8 cellular contexts compared by ENCODE assay signal in the genomic region with DNA sequence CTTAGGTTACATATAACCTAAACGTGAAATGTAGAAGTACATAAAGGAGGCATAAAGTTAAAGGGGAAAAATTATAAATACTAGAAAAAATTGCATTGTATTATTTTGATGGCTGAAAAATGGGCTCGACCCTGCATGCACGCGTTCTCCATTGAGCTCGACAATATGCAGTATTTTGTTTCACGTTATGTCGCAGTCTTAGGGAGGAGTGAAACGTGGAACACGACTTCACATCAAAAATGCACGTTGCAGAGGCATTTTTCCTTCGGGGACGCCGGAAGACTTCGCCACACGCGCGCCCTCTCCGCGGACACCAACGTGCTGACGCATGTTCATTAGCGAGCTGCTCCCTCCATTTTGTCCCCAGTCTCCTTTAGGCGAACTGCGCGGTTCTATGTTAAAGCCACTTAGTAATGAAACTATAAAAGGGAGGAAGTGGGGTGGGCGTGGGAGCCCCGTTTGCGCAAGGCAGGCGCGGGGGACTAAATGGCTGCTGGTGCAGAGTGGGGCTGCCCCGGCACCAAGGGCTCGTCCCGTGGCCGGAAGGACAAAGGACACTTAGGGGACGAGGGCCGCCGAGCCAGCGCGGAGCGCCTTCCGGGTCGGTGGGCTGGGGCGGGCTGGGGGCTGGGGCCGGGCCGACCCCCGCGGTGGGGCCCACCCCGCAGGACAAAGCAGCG. TPM values are rescaled to one million over a fixed set of nuclear protein-coding genes. Genes with fewer than 3 reads are reported as not detected.
A peak's percentile ranks its signal among the peaks of the same experiment; 100 is the strongest.
DNase-seq lines count a peak whose midpoint lies in the region; ATAC-seq and TF ChIP-seq lines count a peak whose summit lies in the region.

No MANE protein-coding gene starts in this region.

- DNase-seq in AG10803 (ENCODE audit: low read depth) (peak; percentile 92), NCI-H345 (lab: John Stamatoyannopoulos, UW) (peak; percentile 94), choroid plexus epithelial cell (ENCODE audit: low read depth) (peak; percentile 92), lower leg skin (ENCODE audit: low spot score in 2 of 2) (peak; percentile 87 to 97)
- peak; percentile 92 for DNase-seq in activated CD4-positive, CD25-positive, alpha-beta regulatory T cell treated with anti-CD3 and anti-CD28 coated beads, Interleukin-2, amount 50 U/mL, for 72 hours
- peak; percentile 81 to 86 (median 83) for DNase-seq in stimulated activated CD4-positive, alpha-beta T cell treated with anti-CD3 and anti-CD28 coated beads, TNF-alpha, amount 100 ng/mL, for 4 hours (ENCODE audit: low read depth in 3 of 3)

- ATAC-seq in GM18909 (IDR thresholded peaks at IDR 0.05; ENCODE audit: poor library complexity, unreplicated experiment) (peak; percentile 69), HG03139 (IDR thresholded peaks at IDR 0.05; ENCODE audit: unreplicated experiment) (peak; percentile 52)

- H3K4me3 ChIP-seq in AG10803 (ENCODE audit: low read length) (peak overlapping the region; percentile 81), choroid plexus epithelial cell (ENCODE audit: low read depth, low read length) (peak overlapping the region; percentile 82), lower leg skin (ENCODE audit: low read depth, poor library complexity, severe bottlenecking) (peak overlapping the region; percentile 43)

- TF ChIP-seq POLR2A in lower leg skin (IDR thresholded peaks at IDR 0.05), result no peak

- intact Hi-C loops in lower leg skin (cut with DNase I; ENCODE audit: low total_unique reads), result loop anchor here (10.0 kb wide), 1 partner anchor 130 kb away; a partner anchor contains a TSS

- TF ChIP-seq CTCF in AG10803 (conservative IDR thresholded peaks at IDR 0.05; ENCODE audit: low read length) (no peak), choroid plexus epithelial cell (conservative IDR thresholded peaks at IDR 0.05; ENCODE audit: low read depth, low read length) (no peak), lower leg skin (IDR thresholded peaks at IDR 0.05) (no peak)

- 0 to 1% methylated on average over 39 to 47 of the region's 49 CpGs for WGBS in lower leg skin, 2 donors

RNA-seq across cellular contexts. Expression of gene COX20, which starts 0.7 kb away (rescaled TPM):
- total RNA-seq in lower leg skin, result 10 to 100 TPM; 12.3 to 23.4 (median 20.2) TPM

RNA-seq across cellular contexts. Expression of gene HNRNPU, which starts 29.6 kb away (rescaled TPM):
- 100 to 1,000 TPM; 183 to 262 (median 209) TPM for total RNA-seq in lower leg skin

Comparison
In these comparisons a context has a peak if more than half of its experiments do, and no peak if none do; other contexts are left out.
1. Peak in every context shown above with its lines: DNase-seq, ATAC-seq and H3K4me3 ChIP-seq.